8 cellular contexts compared by ENCODE assay signal in genomic region chr22:50260801-50261614, GRCh38. TPM values are rescaled to one million over a fixed set of nuclear protein-coding genes. Genes with fewer than 3 reads are reported as not detected.
DNase-seq lines count a peak whose midpoint lies in the region; ATAC-seq and TF ChIP-seq lines count a peak whose summit lies in the region.

No MANE protein-coding gene starts in this region.

- H3K9me3 ChIP-seq in right lobe of liver (no peaks in the 10 kb centered on the region), subcutaneous abdominal adipose tissue (ENCODE audit: control insufficient read depth in 5 of 5, low read length in 5 of 5) (no peaks in the 10 kb centered on the region)

- H3K4me3 ChIP-seq in GM23338 (peak overlapping the region; percentile 64), right lobe of liver (peak overlapping the region; percentile 37 to 48 (median 42)), subcutaneous abdominal adipose tissue (ENCODE audit: low read depth in 1 of 5, low read length in 5 of 5) (peak overlapping the region in 4 of 5 donors; percentile 53 to 71 (median 54))

- H3K9me3 Mint-ChIP-seq in GM23338 (no peaks in the 10 kb centered on the region), chondrocyte (ENCODE audit: low read depth) (no peaks in the 10 kb centered on the region)

- no peak for TF ChIP-seq POLR2A in right lobe of liver (IDR thresholded peaks at IDR 0.05)

- H3K36me3 ChIP-seq in GM23338 (ENCODE audit: insufficient read depth) (no peaks in the 10 kb centered on the region), right lobe of liver (no peaks in the 10 kb centered on the region), subcutaneous abdominal adipose tissue (ENCODE audit: control insufficient read depth in 5 of 5, insufficient read depth in 5 of 5, low read length in 5 of 5) (peaks cover 0 to 10% (median 5%) of the 10 kb centered on the region in 5 donors)

- H3K27ac Mint-ChIP-seq in GM23338 (no peak overlapping the region), chondrocyte (ENCODE audit: unreplicated experiment) (peak overlapping the region; percentile 63)

- ATAC-seq in GM23338 = peak; percentile 32
- ATAC-seq in right lobe of liver = peak in 3 of 4 donors; percentile 0 to 1 (median 1)
- no peak for ATAC-seq in GM21367 (IDR thresholded peaks at IDR 0.05; ENCODE audit: unreplicated experiment)

- DNase-seq in COR-L47 (lab: John Stamatoyannopoulos, UW) (peak; percentile 43), GM23338 (ENCODE audit: low spot score) (peak; percentile 59), RPMI8226 (peak; percentile 70), chondrocyte (ENCODE audit: low spot score) (no peak), right lobe of liver (no peak), germinal center (ENCODE audit: low spot score) (no peak)

- peak overlapping the region; percentile 82 for H3K4me2 ChIP-seq in GM23338

- TF ChIP-seq CTCF in GM23338 (conservative IDR thresholded peaks at IDR 0.05; ENCODE audit: low read depth in 2 of 2) (no peak), chondrocyte (IDR thresholded peaks at IDR 0.05) (no peak), right lobe of liver (IDR thresholded peaks at IDR 0.05) (no peak)

- 0 out of 2 replicates have a peak overlapping the region, but pooled peaks have one; percentile 72 for H2AFZ ChIP-seq in GM23338

- peaks cover 6% of the 10 kb centered on the region; the same call in 2 of the 3 replicates for H3K4me1 Mint-ChIP-seq in GM23338
- H3K4me1 Mint-ChIP-seq in chondrocyte (ENCODE audit: low read depth) = peaks cover 14% of the 10 kb centered on the region

- no peaks in the 10 kb centered on the region for H3F3A ChIP-seq in GM23338 (replicated peaks; ENCODE audit: low read depth)

- peak overlapping the region in 2 of 5 donors; percentile 53 to 59 for H3K9ac ChIP-seq in subcutaneous abdominal adipose tissue (ENCODE audit: low read length in 5 of 5)

- no peaks in the 10 kb centered on the region for H4K20me1 ChIP-seq in GM23338 (replicated peaks; ENCODE audit: insufficient read depth)

- H3K4me3 Mint-ChIP-seq in GM23338 (peak overlapping the region; percentile 61), chondrocyte (ENCODE audit: unreplicated experiment) (peak overlapping the region; percentile 77)

- no peaks in the 10 kb centered on the region for H3K79me2 ChIP-seq in GM23338 (replicated peaks; ENCODE audit: insufficient read depth)

- H3K27ac ChIP-seq in GM23338 (ENCODE audit: low read depth) (no peak overlapping the region), right lobe of liver (no peak overlapping the region), subcutaneous abdominal adipose tissue (ENCODE audit: low read depth, low read length) (no peak overlapping the region)

- H3K4me1 ChIP-seq in GM23338 (ENCODE audit: insufficient read depth) (peaks cover 7% of the 10 kb centered on the region), right lobe of liver (peaks cover 0 to 24% (median 8%) of the 10 kb centered on the region in 4 donors), subcutaneous abdominal adipose tissue (ENCODE audit: control insufficient read depth in 5 of 5, insufficient read depth in 5 of 5, low read length in 5 of 5) (peaks cover 0 to 28% (median 23%) of the 10 kb centered on the region in 5 donors)

- H3K36me3 Mint-ChIP-seq in GM23338 (ENCODE audit: low read depth) (no peaks in the 10 kb centered on the region), chondrocyte (ENCODE audit: low read depth) (no peaks in the 10 kb centered on the region)

- WGBS in right lobe of liver (ENCODE audit: insufficient coverage, low coverage, low lambda C conversion rate, missing lambda C conversion rate) = 20% methylated on average over 1 of the region's 92 CpGs

- no peaks in the 10 kb centered on the region for H3K9me2 ChIP-seq in GM23338 (ENCODE audit: insufficient read depth)

- intact Hi-C loops in right lobe of liver (cut with DNase I) = no loop called here

- H3K27me3 ChIP-seq in GM23338 (ENCODE audit: insufficient read depth) (peaks cover 24% of the 10 kb centered on the region), right lobe of liver (no peaks in the 10 kb centered on the region), subcutaneous abdominal adipose tissue (ENCODE audit: control insufficient read depth in 5 of 5, insufficient read depth in 4 of 5, low read length in 5 of 5) (peaks cover 16 to 33% (median 20%) of the 10 kb centered on the region in 5 donors)

- peaks cover 24% of the 10 kb centered on the region for H3K27me3 Mint-ChIP-seq in GM23338 (ENCODE audit: insufficient read depth, low read depth, poor library complexity)
- no peaks in the 10 kb centered on the region for H3K27me3 Mint-ChIP-seq in chondrocyte (ENCODE audit: low read depth)

TF ChIP-seq in GM23338, 12 proteins besides CTCF, POLR2A, EP300 and RAD21:
- no peak for TF ChIP-seq ZNF331 (CRISPR knock-in tag; IDR thresholded peaks at IDR 0.05; ENCODE audit: low read depth)
- peak; percentile 59 for TF ChIP-seq EZH2 (IDR thresholded peaks at IDR 0.05; ENCODE audit: low read depth, unreplicated experiment)

RNA-seq across cellular contexts. Expression of gene MAPK12, which starts 0.5 kb away (rescaled TPM):
- 20.4 and 26.1 TPM in 2 replicates for total RNA-seq in GM23338 (2014; rRNA removed; shearing (Covaris generic))
- 10.4 and 15.8 TPM in 2 replicates for polyA plus RNA-seq in GM23338 (2016; fragmentation: Nextera tagmentation; extraction: Ambion mirVana)
- total RNA-seq in chondrocyte (34.6 to 46.6 TPM (median 44.7 TPM) in 3 replicates), right lobe of liver (1 to 10 TPM; 2.1 to 7.6 (median 3.6) TPM)

RNA-seq across cellular contexts. Expression of gene MAPK11, which starts 9.2 kb away (rescaled TPM):
- total RNA-seq in GM23338 (2014; rRNA removed; shearing (Covaris generic)) = 1.6 and 1.9 TPM in 2 replicates
- polyA plus RNA-seq in GM23338 (2016; fragmentation: Nextera tagmentation; extraction: Ambion mirVana) = 0.34 and 0.78 TPM in 2 replicates
- total RNA-seq in chondrocyte (9.3 to 19.9 TPM (median 17.7 TPM) in 3 replicates), right lobe of liver (1 to 10 TPM; 1.7 to 6.4 (median 2.5) TPM)

RNA-seq across cellular contexts. Expression of gene HDAC10, which starts 9.9 kb away (rescaled TPM):
- total RNA-seq in GM23338 (2014; rRNA removed; shearing (Covaris generic)) = 32.4 and 41.9 TPM in 2 replicates
- polyA plus RNA-seq in GM23338 (2016; fragmentation: Nextera tagmentation; extraction: Ambion mirVana) = 4.1 and 5.1 TPM in 2 replicates
- total RNA-seq in chondrocyte (29.1 to 36.8 TPM (median 35.3 TPM) in 3 replicates), right lobe of liver (10 to 100 TPM; 19.6 to 30.5 (median 23.0) TPM)

RNA-seq across cellular contexts. Expression of gene TUBGCP6, which starts 16.2 kb away (rescaled TPM):
- total RNA-seq in GM23338 (2014; rRNA removed; shearing (Covaris generic)) = 32.7 and 47.1 TPM in 2 replicates
- 18.6 TPM in 2 replicates for polyA plus RNA-seq in GM23338 (2016; fragmentation: Nextera tagmentation; extraction: Ambion mirVana)
- total RNA-seq in chondrocyte (31.2 to 46.3 TPM (median 32.2 TPM) in 3 replicates), right lobe of liver (10 to 100 TPM; 10.4 to 22.6 (median 14.6) TPM)

RNA-seq across cellular contexts. Expression of gene PLXNB2, which starts 46.4 kb away (rescaled TPM):
- 66.3 and 70.4 TPM in 2 replicates for total RNA-seq in GM23338 (2014; rRNA removed; shearing (Covaris generic))
- polyA plus RNA-seq in GM23338 (2016; fragmentation: Nextera tagmentation; extraction: Ambion mirVana) = 29.1 and 33.0 TPM in 2 replicates
- 300 to 356 TPM (median 346 TPM) in 3 replicates for total RNA-seq in chondrocyte
- total RNA-seq in right lobe of liver = 100 to 1,000 TPM; 154 to 181 (median 161) TPM

Comparison
In these comparisons a context has a peak if more than half of its experiments do, and no peak if none do; other contexts are left out.
1. DNase-seq: peak in COR-L47 (single experiment), GM23338 (single experiment) and RPMI8226 (single experiment); none in chondrocyte (single experiment), right lobe of liver (0 of 3) and germinal center (single experiment).
2. Peak in every context shown above with its lines, with median percentiles within 50 percentile points of each other: H3K4me3 ChIP-seq.